Comparison of ENCODE assay signal across 16 cellular contexts in the genomic region with DNA sequence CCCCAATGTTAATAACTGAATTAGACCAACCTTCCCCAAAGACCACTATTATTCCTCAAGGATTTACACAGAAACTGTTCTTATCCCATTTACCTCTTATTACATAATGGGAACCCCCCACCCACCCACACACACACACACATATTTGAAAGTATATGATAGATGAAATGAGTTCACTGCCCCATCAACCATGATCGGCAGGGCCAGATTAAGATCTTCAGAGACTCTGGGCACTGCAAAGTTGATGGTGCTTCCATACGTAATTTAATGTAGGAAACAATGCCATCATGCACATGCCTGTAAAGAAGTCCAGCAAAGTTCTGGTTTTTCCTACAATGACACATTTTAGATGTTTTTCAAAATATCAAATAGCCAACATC. TPM values are rescaled to one million over a fixed set of nuclear protein-coding genes. Genes with fewer than 3 reads are reported as not detected.
A peak's percentile ranks its signal among the peaks of the same experiment; 100 is the strongest.
DNase-seq lines count a peak whose midpoint lies in the region; ATAC-seq and TF ChIP-seq lines count a peak whose summit lies in the region.
"Had no signal": no experiment of that assay in that cellular context is flagged by ENCODE, and none has a peak within 500 bp of the region (broad histone marks: within the 10 kb centered on the region; RNA-seq: fewer than 3 reads in every experiment).

No MANE protein-coding gene starts in this region.

- no peak for ATAC-seq in CD4-positive, alpha-beta T cell (ENCODE audit: poor library complexity)
- no peak for ATAC-seq in memory B cell (ENCODE audit: low read depth)
- ATAC-seq in PC-3 = no peak
- no peak for ATAC-seq in GM21423 (IDR thresholded peaks at IDR 0.05; ENCODE audit: unreplicated experiment)

- peaks cover 49% of the 10 kb centered on the region for H3K4me1 Mint-ChIP-seq in CD4-positive, alpha-beta T cell (ENCODE audit: low read depth)
- H3K4me1 Mint-ChIP-seq in T-helper 2 cell treated with Interferon-gamma antibody and Interleukin-4, amounts not matched to agents 5 μg/mL and 100 μg/mL, for 36 hours (ENCODE audit: low read depth) = peaks cover 44% of the 10 kb centered on the region
- H3K4me1 Mint-ChIP-seq in memory B cell = peaks cover 54% of the 10 kb centered on the region

- H3K79me2 ChIP-seq in PC-3 (ENCODE audit: low read length) = no peaks in the 10 kb centered on the region

- no peaks in the 10 kb centered on the region for H3K36me3 ChIP-seq in PC-3 (ENCODE audit: low read depth, low read length)
- H3K36me3 ChIP-seq: brain microvascular endothelial cell, suprapubic skin had no signal

- H3K9me3 Mint-ChIP-seq in CD4-positive, alpha-beta T cell = no peaks in the 10 kb centered on the region
- H3K9me3 Mint-ChIP-seq in T-helper 2 cell treated with Interferon-gamma antibody and Interleukin-4, amounts not matched to agents 5 μg/mL and 100 μg/mL, for 36 hours = no peaks in the 10 kb centered on the region
- H3K9me3 Mint-ChIP-seq in memory B cell = no peaks in the 10 kb centered on the region
- H3K9me3 Mint-ChIP-seq: activated naive CD4-positive, alpha-beta T cell treated with anti-CD3 and anti-CD28 coated beads, Interleukin-2, amount 50 U/mL, for 24 hours had no signal

- H3K4me3 ChIP-seq in GM12865 (ENCODE audit: low read depth, low read length) (peak overlapping the region; percentile 51), PC-3 (ENCODE audit: low read length) (no peak overlapping the region)
- H3K4me3 ChIP-seq: suprapubic skin had no signal

- no peaks in the 10 kb centered on the region for H3F3A ChIP-seq in PC-3 (ENCODE audit: low read length, unreplicated experiment)

- POLR2A ChIA-PET in CD4-positive, alpha-beta T cell (lab: Charles Lee) = interaction anchor here (0.7 to 1.5 kb wide), 2 partner anchors 38 to 71 kb away, joined by 3 to 5 read pairs; a partner anchor contains a TSS
- POLR2A ChIA-PET in PC-3 (lab: Charles Lee; ENCODE audit: unreplicated experiment) = no interaction called here

- no peaks in the 10 kb centered on the region for H3K27me3 Mint-ChIP-seq in CD4-positive, alpha-beta T cell
- peaks cover 12% of the 10 kb centered on the region for H3K27me3 Mint-ChIP-seq in T-helper 2 cell treated with Interferon-gamma antibody and Interleukin-4, amounts not matched to agents 5 μg/mL and 100 μg/mL, for 36 hours (ENCODE audit: low read depth)
- H3K27me3 Mint-ChIP-seq in memory B cell = no peaks in the 10 kb centered on the region

- no peaks in the 10 kb centered on the region for H3K9me3 ChIP-seq in CD4-positive, alpha-beta T cell (ENCODE audit: control insufficient read depth, low read length)
- no peaks in the 10 kb centered on the region for H3K9me3 ChIP-seq in PC-3 (ENCODE audit: low read length)
- H3K9me3 ChIP-seq: suprapubic skin had no signal

- H3K9me2 ChIP-seq in PC-3 (replicated peaks; ENCODE audit: low read length) = no peaks in the 10 kb centered on the region

- intact Hi-C loops in CD4-positive, alpha-beta T cell (cut with DNase I, micrococcal nuclease) = loop anchor here in 1 of 2 experiments (5.0 kb wide), 1 partner anchor 53 kb away; no protein-coding TSS in a partner anchor
- intact Hi-C loops in PC-3 (cut with micrococcal nuclease) (no loop called here), head of caudate nucleus (cut with DNase I) (no loop called here)

- CTCF ChIA-PET in CD4-positive, alpha-beta T cell (lab: Charles Lee) = interaction anchor here (1.0 kb wide), 1 partner anchor 20 kb away, joined by 4 read pairs; no protein-coding TSS in a partner anchor
- CTCF ChIA-PET in PC-3 (lab: Charles Lee) = no interaction called here

- no TSS peak for BruUV-seq in PC-3 (replicated peaks; lab: Mats Ljungman, UMichigan)

- no peaks in the 10 kb centered on the region for H4K20me1 ChIP-seq in PC-3 (ENCODE audit: low read length)

- H2AFZ ChIP-seq in PC-3 (ENCODE audit: low read length) = no peak overlapping the region

- H3K27ac ChIP-seq in CD4-positive, alpha-beta T cell (ENCODE audit: low read depth, low read length) = peak overlapping the region; percentile 3
- no peak overlapping the region for H3K27ac ChIP-seq in PC-3 (ENCODE audit: low read length)
- H3K27ac ChIP-seq: brain microvascular endothelial cell, suprapubic skin had no signal

- no peaks in the 10 kb centered on the region for H3K36me3 Mint-ChIP-seq in CD4-positive, alpha-beta T cell (ENCODE audit: low read depth)
- no peaks in the 10 kb centered on the region for H3K36me3 Mint-ChIP-seq in T-helper 2 cell treated with Interferon-gamma antibody and Interleukin-4, amounts not matched to agents 5 μg/mL and 100 μg/mL, for 36 hours (ENCODE audit: low read depth)
- H3K36me3 Mint-ChIP-seq in memory B cell = peaks cover 3% of the 10 kb centered on the region
- H3K36me3 Mint-ChIP-seq: activated naive CD4-positive, alpha-beta T cell treated with anti-CD3 and anti-CD28 coated beads, Interleukin-2, amount 50 U/mL, for 24 hours had no signal

- no peak overlapping the region for H3K27ac Mint-ChIP-seq in CD4-positive, alpha-beta T cell
- no peak overlapping the region for H3K27ac Mint-ChIP-seq in T-helper 2 cell treated with Interferon-gamma antibody and Interleukin-4, amounts not matched to agents 5 μg/mL and 100 μg/mL, for 36 hours
- peak overlapping the region; percentile 99 for H3K27ac Mint-ChIP-seq in memory B cell
- H3K27ac Mint-ChIP-seq: activated naive CD4-positive, alpha-beta T cell treated with anti-CD3 and anti-CD28 coated beads, Interleukin-2, amount 50 U/mL, for 24 hours had no signal

- H3K27me3 ChIP-seq in CD4-positive, alpha-beta T cell (ENCODE audit: control insufficient read depth, insufficient read depth, low read length) = no peaks in the 10 kb centered on the region
- H3K27me3 ChIP-seq in PC-3 (ENCODE audit: low read length) = no peaks in the 10 kb centered on the region
- H3K27me3 ChIP-seq: brain microvascular endothelial cell, suprapubic skin had no signal

- DNase-seq in CD4-positive, alpha-beta T cell = no peak
- peak; percentile 60 for DNase-seq in GM12865 (ENCODE audit: low read depth)
- no peak for DNase-seq in T-helper 2 cell treated with Interferon-gamma antibody and Interleukin-4, amounts not matched to agents 5 μg/mL and 100 μg/mL, for 36 hours (ENCODE audit: low spot score)
- no peak for DNase-seq in memory B cell (ENCODE audit: low spot score in 2 of 2)
- DNase-seq in PC-3 = no peak
- no peak for DNase-seq in head of caudate nucleus
- no peak for DNase-seq in NCI-H1694 treated with DMSO at 0.1 percent for 48 hours (lab: John Stamatoyannopoulos, UW)
- DNase-seq: brain microvascular endothelial cell, DMS 273 treated with DMSO at 0.1 percent for 48 hours, hippocampal formation, NCI-H1930, NCI-H524, right cardiac atrium had no signal

- no peak overlapping the region for H3K9ac ChIP-seq in PC-3 (ENCODE audit: low read length)

- H3K4me3 Mint-ChIP-seq in CD4-positive, alpha-beta T cell = no peak overlapping the region
- peak overlapping the region; percentile 71 for H3K4me3 Mint-ChIP-seq in T-helper 2 cell treated with Interferon-gamma antibody and Interleukin-4, amounts not matched to agents 5 μg/mL and 100 μg/mL, for 36 hours
- peak overlapping the region; percentile 62 for H3K4me3 Mint-ChIP-seq in memory B cell
- H3K4me3 Mint-ChIP-seq: activated naive CD4-positive, alpha-beta T cell treated with anti-CD3 and anti-CD28 coated beads, Interleukin-2, amount 50 U/mL, for 24 hours had no signal

- H3K4me1 ChIP-seq in PC-3 (ENCODE audit: insufficient read depth, low read length) = no peaks in the 10 kb centered on the region

- H3K4me2 ChIP-seq in PC-3 (ENCODE audit: low read length) = no peak overlapping the region

- no peak for TF ChIP-seq CTCF in CD4-positive, alpha-beta T cell (IDR thresholded peaks at IDR 0.05)
- no peak for TF ChIP-seq CTCF in GM12865 (IDR thresholded peaks at IDR 0.05; ENCODE audit: insufficient read depth, low read depth, low read length, missing control alignments)
- no peak for TF ChIP-seq CTCF in PC-3 (conservative IDR thresholded peaks at IDR 0.05; ENCODE audit: low read depth, low read length)

RNA-seq across cellular contexts. Expression of a gene that starts 35.0 kb away (rescaled TPM):
- 100 to 1,000 TPM; 113 to 127 TPM for total RNA-seq in CD4-positive, alpha-beta T cell
- 11.5 and 11.7 TPM in 2 replicates for total RNA-seq in PC-3 (2014; rRNA removed)
